In the genomic region with DNA sequence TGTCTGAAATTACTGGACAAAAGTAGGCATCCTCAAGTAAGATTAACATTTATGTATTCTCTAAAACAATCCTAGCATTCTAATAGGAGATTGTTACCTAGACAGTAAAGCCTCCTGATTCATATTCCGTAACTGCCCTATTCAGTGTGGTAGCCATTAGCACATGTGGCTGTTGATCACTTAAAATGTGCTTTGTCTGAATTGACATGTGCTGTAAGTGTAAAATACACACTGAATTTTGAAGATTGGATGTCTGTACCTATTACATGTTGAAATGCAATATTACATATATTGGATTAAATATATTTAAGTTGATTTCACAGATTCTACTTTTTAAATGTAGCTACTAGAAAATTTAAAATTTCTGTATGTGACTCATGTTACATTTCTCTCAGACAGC, we compare ENCODE assay signal across 38 cellular contexts. TPM values are rescaled to one million over a fixed set of nuclear protein-coding genes. Genes with fewer than 3 reads are reported as not detected.
"Had no signal": no experiment of that assay in that cellular context is flagged by ENCODE, and none has a peak within 500 bp of the region (broad histone marks: within the 10 kb centered on the region; RNA-seq: fewer than 3 reads in every experiment).

No MANE protein-coding gene starts in this region.

- H3K27me3 ChIP-seq: MG63 had no signal

- DNase-seq: Karpas-422, MG63, MM.1S, MV-4-11, NCI-H1048, NCI-H1092, NCI-H1092 treated with DMSO at 0.1 percent for 48 hours, NCI-H1105, NCI-H1105 treated with DMSO at 0.1 percent for 48 hours, NCI-H1417, NCI-H1417 treated with DMSO at 0.1 percent for 48 hours, NCI-H1436, NCI-H1436 treated with DMSO at 0.1 percent for 48 hours, NCI-H146, NCI-H1694, NCI-H1694 treated with DMSO at 0.1 percent for 48 hours, NCI-H187, NCI-H187 treated with DMSO at 0.1 percent for 48 hours, NCI-H1930, NCI-H2029, NCI-H2029 treated with DMSO at 0.1 percent for 48 hours, NCI-H2081, NCI-H2081 treated with DMSO at 0.1 percent for 48 hours, NCI-H2107, NCI-H2171, NCI-H2171 treated with DMSO at 0.1 percent for 48 hours, NCI-H2227 treated with DMSO at 0.1 percent for 48 hours, NCI-H226, NCI-H345, NCI-H446, NCI-H510A, NCI-H510A treated with DMSO at 0.1 percent for 48 hours, NCI-H524, NCI-H524 treated with DMSO at 0.1 percent for 48 hours had no signal

- H3K4me3 ChIP-seq: MG63 had no signal

- H3K9me3 ChIP-seq: MG63 had no signal

RNA-seq across cellular contexts. Expression of a gene that starts 41.5 kb away (rescaled TPM):
- total RNA-seq: LHCN-M2, M059J, MCF 10A, NCI-H460 had no signal

RNA-seq across cellular contexts. Expression of a gene that starts 51.2 kb away (rescaled TPM):
- total RNA-seq: LHCN-M2, MCF 10A, NCI-H460 had no signal
